In the genomic region with DNA sequence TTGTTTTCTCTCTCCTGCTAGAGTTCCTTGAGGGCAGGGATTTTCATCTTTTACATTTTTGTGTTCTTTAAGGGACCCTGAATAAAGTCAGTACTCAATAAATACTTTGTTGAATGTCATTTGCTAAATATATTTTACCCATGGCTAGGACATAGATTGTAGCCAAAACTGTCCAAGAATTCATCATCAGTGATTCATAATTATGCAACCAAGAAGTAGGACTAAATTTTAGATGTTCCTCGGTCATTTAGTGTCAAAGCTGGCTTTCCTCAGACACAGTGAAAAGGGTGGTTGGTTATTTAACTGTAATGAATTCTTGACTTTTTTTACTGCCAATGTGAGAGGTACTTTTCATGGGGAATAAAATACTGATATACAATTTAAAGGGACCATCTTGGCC, we compare ENCODE assay signal across 18 cellular contexts. TPM values are rescaled to one million over a fixed set of nuclear protein-coding genes. Genes with fewer than 3 reads are reported as not detected.
DNase-seq lines count a peak whose midpoint lies in the region; ATAC-seq and TF ChIP-seq lines count a peak whose summit lies in the region.
"Had no signal": no experiment of that assay in that cellular context is flagged by ENCODE, and none has a peak within 500 bp of the region (broad histone marks: within the 10 kb centered on the region; RNA-seq: fewer than 3 reads in every experiment).

No MANE protein-coding gene starts in this region.

- 55% methylated on average over 1 of the region's 1 CpG for WGBS in right cardiac atrium

- DNase-seq in left ventricle myocardium inferior (no peak), right cardiac atrium (no peak), adipocyte (ENCODE audit: low read depth) (peak; percentile 53), foreskin fibroblast (peak; percentile 30 to 67), ACHN (no peak), NCI-H2196 treated with DMSO at 0.1 percent for 48 hours (lab: John Stamatoyannopoulos, UW; ENCODE audit: unreplicated experiment) (no peak), NCI-H1092 (lab: John Stamatoyannopoulos, UW) (no peak), dermis blood vessel endothelial cell (no peak)
- DNase-seq: aorta; CD8-positive, alpha-beta memory T cell; colonic mucosa; DMS79 treated with DMSO at 0.1 percent for 48 hours; lower lobe of right lung; NCI-H446; nephron progenitor cell; SIG-M5; upper lobe of right lung had no signal

- in situ Hi-C loops in ACHN (cut with HindIII; ENCODE audit: low pct_ligation_motif_present, low pct_unique_long_range_greater_than_20kb, low sequenced_read_pairs), result no loop called here

- no peaks in the 10 kb centered on the region for H3K9me3 ChIP-seq in left ventricle myocardium inferior (replicated peaks)
- no peaks in the 10 kb centered on the region for H3K9me3 ChIP-seq in right cardiac atrium (ENCODE audit: control insufficient read depth, low read length)
- no peaks in the 10 kb centered on the region for H3K9me3 ChIP-seq in adipocyte (ENCODE audit: control insufficient read depth, low read length)
- H3K9me3 ChIP-seq: colonic mucosa, lower lobe of right lung, upper lobe of right lung had no signal

- H3K36me3 ChIP-seq in left ventricle myocardium inferior (peaks cover 11% of the 10 kb centered on the region), adipocyte (ENCODE audit: control insufficient read depth, insufficient read depth, low read length, severe bottlenecking) (no peaks in the 10 kb centered on the region)
- H3K36me3 ChIP-seq: colonic mucosa, lower lobe of right lung, upper lobe of right lung had no signal

- TF ChIP-seq CTCF in left ventricle myocardium inferior (IDR thresholded peaks at IDR 0.05; ENCODE audit: borderline replicate concordance) (no peak), foreskin fibroblast (IDR thresholded peaks at IDR 0.05; ENCODE audit: low read depth, low read length) (no peak)

- peak overlapping the region; percentile 14 for H3K9ac ChIP-seq in adipocyte (ENCODE audit: low read length)

- ATAC-seq in right cardiac atrium, result no peak
- ATAC-seq: activated CD4-positive, CD25-positive, alpha-beta regulatory T cell treated with anti-CD3 and anti-CD28 coated beads, Interleukin-2, amount 50 U/mL, for 24 hours; lower lobe of right lung; upper lobe of right lung had no signal

- intact Hi-C loops in left ventricle myocardium inferior (cut with micrococcal nuclease), result no loop called here
- intact Hi-C loops in right cardiac atrium (cut with DNase I), result no loop called here

- peak overlapping the region; percentile 96 for H3K27ac ChIP-seq in left ventricle myocardium inferior (replicated peaks)
- no peak overlapping the region for H3K27ac ChIP-seq in right cardiac atrium (ENCODE audit: low read length)
- H3K27ac ChIP-seq: colonic mucosa, lower lobe of right lung, upper lobe of right lung had no signal

- H3K27me3 ChIP-seq in left ventricle myocardium inferior (ENCODE audit: low read depth) (no peaks in the 10 kb centered on the region), right cardiac atrium (ENCODE audit: control insufficient read depth, insufficient read depth) (no peaks in the 10 kb centered on the region), adipocyte (replicated peaks; ENCODE audit: control insufficient read depth, insufficient read depth, low read length) (no peaks in the 10 kb centered on the region)
- H3K27me3 ChIP-seq: colonic mucosa, upper lobe of right lung had no signal

- H3K4me1 ChIP-seq in left ventricle myocardium inferior (peaks cover 56% of the 10 kb centered on the region), right cardiac atrium (ENCODE audit: control insufficient read depth, insufficient read depth, low read length) (no peaks in the 10 kb centered on the region), adipocyte (ENCODE audit: control insufficient read depth, insufficient read depth, low read length) (peaks cover 30% of the 10 kb centered on the region)
- H3K4me1 ChIP-seq: colonic mucosa had no signal

- H3K4me3 ChIP-seq in left ventricle myocardium inferior, result no peak overlapping the region
- H3K4me3 ChIP-seq in right cardiac atrium (ENCODE audit: low read length), result no peak overlapping the region
- peak overlapping the region; percentile 48 for H3K4me3 ChIP-seq in adipocyte (ENCODE audit: low read length)
- no peak overlapping the region for H3K4me3 ChIP-seq in foreskin fibroblast (ENCODE audit: low read depth in 1 of 2, low read length in 2 of 2)
- H3K4me3 ChIP-seq: colonic mucosa, lower lobe of right lung, upper lobe of right lung had no signal

RNA-seq across cellular contexts. Expression of a gene that starts 3.3 kb away (rescaled TPM):
- 5.6 TPM for total RNA-seq in left ventricle myocardium inferior
- 1 to 10 TPM; 1.9 to 4.1 (median 2.8) TPM for total RNA-seq in right cardiac atrium
- 2.7 TPM for polyA plus RNA-seq in right cardiac atrium
- total RNA-seq in dermis blood vessel endothelial cell, result 1.0 and 2.1 TPM in 2 replicates

RNA-seq across cellular contexts. Expression of a gene that starts 16.9 kb away (rescaled TPM):
- 97.1 TPM for total RNA-seq in left ventricle myocardium inferior
- 10 to 100 TPM; 37.4 to 55.8 (median 43.9) TPM for total RNA-seq in right cardiac atrium
- 21.8 TPM for polyA plus RNA-seq in right cardiac atrium
- 81.7 and 97.4 TPM in 2 replicates for total RNA-seq in dermis blood vessel endothelial cell

RNA-seq across cellular contexts. Expression of a gene that starts 54.3 kb away (rescaled TPM):
- 15.8 TPM for total RNA-seq in left ventricle myocardium inferior
- total RNA-seq in right cardiac atrium, result 10 to 100 TPM; 16.2 to 19.3 (median 17.9) TPM
- 10.8 TPM for polyA plus RNA-seq in right cardiac atrium
- 29.1 and 34.7 TPM in 2 replicates for total RNA-seq in dermis blood vessel endothelial cell

RNA-seq across cellular contexts. Expression of a gene that starts 54.4 kb away (rescaled TPM):
- total RNA-seq in left ventricle myocardium inferior (14.0 TPM), right cardiac atrium (10 to 100 TPM; 11.6 to 17.5 (median 15.1) TPM), dermis blood vessel endothelial cell (26.0 and 26.9 TPM in 2 replicates)
- polyA plus RNA-seq in right cardiac atrium, result 16.2 TPM

Comparison
In these comparisons a context has a peak if more than half of its experiments do, and no peak if none do; other contexts are left out.
1. DNase-seq: peak in adipocyte (single experiment) and foreskin fibroblast (2 of 2); none in left ventricle myocardium inferior (single experiment), right cardiac atrium (0 of 3), ACHN (single experiment), NCI-H2196 treated with DMSO at 0.1 percent for 48 hours (single experiment), NCI-H1092 (single experiment) and dermis blood vessel endothelial cell (single experiment).